Comparison of ENCODE assay signal across 8 cellular contexts in the genomic region with DNA sequence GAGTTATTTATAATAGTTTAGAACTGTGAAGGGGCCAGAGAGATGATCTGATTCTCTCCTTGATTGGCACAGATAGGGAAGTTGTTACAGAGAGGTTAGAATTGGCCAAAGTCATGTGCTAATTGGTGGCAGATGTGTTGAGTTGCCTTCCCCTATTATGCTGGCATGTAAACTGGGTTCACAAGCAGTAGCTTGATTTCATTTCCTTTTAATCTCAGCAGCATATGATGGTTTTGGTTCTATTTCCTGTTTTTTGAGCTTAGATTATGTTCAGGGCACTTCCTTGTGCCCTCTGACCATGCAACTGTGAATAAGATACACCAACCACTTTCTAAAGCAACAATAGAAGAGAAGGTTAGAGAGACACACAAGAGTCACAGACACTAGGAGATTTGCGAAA. TPM values are rescaled to one million over a fixed set of nuclear protein-coding genes. Genes with fewer than 3 reads are reported as not detected.
DNase-seq lines count a peak whose midpoint lies in the region; ATAC-seq and TF ChIP-seq lines count a peak whose summit lies in the region.

No MANE protein-coding gene starts in this region.

- no peak overlapping the region for H3K4me3 Mint-ChIP-seq in activated CD4-positive, alpha-beta memory T cell treated with anti-CD3 and anti-CD28 coated beads, Interleukin-2, amount 10 ng/mL, durations not matched to agents 7 days and 5 days

- CTCF ChIA-PET in activated CD4-positive, alpha-beta memory T cell treated with anti-CD3 and anti-CD28 coated beads, Interleukin-2, amount 10 ng/mL, durations not matched to agents 7 days and 5 days (lab: Charles Lee) = interaction anchor here (1.3 kb wide), 1 partner anchor 16 kb away, joined by 3 read pairs; no protein-coding TSS in a partner anchor

- peaks cover 47% of the 10 kb centered on the region for H3K36me3 Mint-ChIP-seq in activated CD4-positive, alpha-beta memory T cell treated with anti-CD3 and anti-CD28 coated beads, Interleukin-2, amount 10 ng/mL, durations not matched to agents 7 days and 5 days (ENCODE audit: low read depth)

- ATAC-seq in GM18517 (IDR thresholded peaks at IDR 0.05; ENCODE audit: unreplicated experiment) = peak; percentile 96
- ATAC-seq in HG02642 (IDR thresholded peaks at IDR 0.05; ENCODE audit: poor library complexity, unreplicated experiment) = peak; percentile 79

- TF ChIP-seq CTCF in GM13976 (IDR thresholded peaks at IDR 0.05; ENCODE audit: borderline replicate concordance, control extremely low read depth, extremely low read depth, insufficient read depth, missing control alignments) = no peak

- in situ Hi-C loops in GM13976 (cut with MboI; ENCODE audit: low sequenced_read_pairs, unreplicated experiment) = no loop called here

- H3K27me3 Mint-ChIP-seq in activated CD4-positive, alpha-beta memory T cell treated with anti-CD3 and anti-CD28 coated beads, Interleukin-2, amount 10 ng/mL, durations not matched to agents 7 days and 5 days = no peaks in the 10 kb centered on the region

- DNase-seq in NAMALWA (ENCODE audit: low spot score) (peak; percentile 87), lung microvascular endothelial cell (ENCODE audit: low read depth in 2 of 2) (peak; percentile 16 to 35), DMS114 treated with DMSO at 0.1 percent for 48 hours (lab: John Stamatoyannopoulos, UW; ENCODE audit: unreplicated experiment) (no peak), NCI-H2107 treated with DMSO at 0.1 percent for 48 hours (lab: John Stamatoyannopoulos, UW; ENCODE audit: unreplicated experiment) (no peak), GM13976 (ENCODE audit: low spot score) (no peak)
- DNase-seq in activated CD4-positive, alpha-beta memory T cell treated with anti-CD3 and anti-CD28 coated beads, Interleukin-2, amount 10 ng/mL, durations not matched to agents 7 days and 5 days = no peak

- POLR2A ChIA-PET in activated CD4-positive, alpha-beta memory T cell treated with anti-CD3 and anti-CD28 coated beads, Interleukin-2, amount 10 ng/mL, durations not matched to agents 7 days and 5 days (lab: Charles Lee) = interaction anchor here (1.7 kb wide), 1 partner anchor 16 kb away, joined by 10 read pairs; a partner anchor contains a TSS

- peaks cover 6% of the 10 kb centered on the region for H3K4me1 Mint-ChIP-seq in activated CD4-positive, alpha-beta memory T cell treated with anti-CD3 and anti-CD28 coated beads, Interleukin-2, amount 10 ng/mL, durations not matched to agents 7 days and 5 days

- H3K27ac Mint-ChIP-seq in activated CD4-positive, alpha-beta memory T cell treated with anti-CD3 and anti-CD28 coated beads, Interleukin-2, amount 10 ng/mL, durations not matched to agents 7 days and 5 days = no peak overlapping the region

- H3K9me3 Mint-ChIP-seq in activated CD4-positive, alpha-beta memory T cell treated with anti-CD3 and anti-CD28 coated beads, Interleukin-2, amount 10 ng/mL, durations not matched to agents 7 days and 5 days = no peaks in the 10 kb centered on the region

RNA-seq across cellular contexts. Expression of a gene that starts 16.5 kb away (rescaled TPM):
- 10.9 and 11.1 TPM in 2 replicates for total RNA-seq in lung microvascular endothelial cell
- total RNA-seq in activated CD4-positive, alpha-beta memory T cell treated with anti-CD3 and anti-CD28 coated beads, Interleukin-2, amount 10 ng/mL, durations not matched to agents 7 days and 5 days = 10 to 100 TPM; 33.0 to 33.7 TPM

RNA-seq across cellular contexts. Expression of a gene that starts 59.6 kb away (rescaled TPM):
- 12.6 and 16.5 TPM in 2 replicates for total RNA-seq in lung microvascular endothelial cell
- total RNA-seq in activated CD4-positive, alpha-beta memory T cell treated with anti-CD3 and anti-CD28 coated beads, Interleukin-2, amount 10 ng/mL, durations not matched to agents 7 days and 5 days = 10 to 100 TPM; 22.2 to 24.5 TPM

Comparison
In these comparisons a context has a peak if more than half of its experiments do, and no peak if none do; other contexts are left out.
1. DNase-seq: peak in NAMALWA (single experiment) and lung microvascular endothelial cell (2 of 2); none in DMS114 treated with DMSO at 0.1 percent for 48 hours (single experiment), NCI-H2107 treated with DMSO at 0.1 percent for 48 hours (single experiment), activated CD4-positive, alpha-beta memory T cell treated with anti-CD3 and anti-CD28 coated beads, Interleukin-2, amount 10 ng/mL, durations not matched to agents 7 days and 5 days (single experiment) and GM13976 (single experiment).